In the genomic region with DNA sequence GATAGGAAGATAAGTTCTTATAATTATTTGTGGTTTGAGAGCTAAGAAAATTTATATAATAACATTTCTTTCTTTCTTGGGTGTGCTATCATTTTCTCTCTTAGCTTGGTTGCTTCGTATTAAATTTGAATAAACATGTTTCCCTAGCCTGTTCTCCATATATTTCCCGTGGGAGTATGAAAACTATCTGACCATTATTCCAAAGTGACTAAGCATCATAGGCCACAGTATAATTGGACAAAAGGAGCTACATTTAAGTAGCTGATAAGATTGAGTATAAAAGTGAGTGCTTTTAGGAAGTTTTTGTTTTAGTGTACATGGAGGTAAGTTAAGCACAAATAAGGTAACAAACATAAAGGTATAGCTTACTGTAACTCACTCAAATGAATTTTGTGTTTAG, we compare ENCODE assay signal across 23 cellular contexts.
"Had no signal": no experiment of that assay in that cellular context is flagged by ENCODE, and none has a peak within 500 bp of the region (broad histone marks: within the 10 kb centered on the region; RNA-seq: fewer than 3 reads in every experiment).

No MANE protein-coding gene starts in this region.

- H3K4me1 Mint-ChIP-seq: endodermal cell; immature natural killer cell; memory B cell; mesothelial cell of epicardium; stimulated activated effector memory CD8-positive, alpha-beta T cell treated with anti-CD3 and anti-CD28 coated beads, Interleukin-12 subunit alpha, Interleukin-12 subunit beta, amount 100 ng/mL, for 72 hours had no signal

- H3K27ac Mint-ChIP-seq: endodermal cell; immature natural killer cell; memory B cell; mesothelial cell of epicardium; natural killer cell treated with Interleukin-12 subunit alpha and Interleukin-12 subunit beta and Interleukin-15 and Interleukin-18, amount 100 ng/mL, for 72 hours; neural progenitor cell; progenitor cell of endocrine pancreas; stimulated activated effector memory CD8-positive, alpha-beta T cell treated with anti-CD3 and anti-CD28 coated beads, Interleukin-12 subunit alpha, Interleukin-12 subunit beta, amount 100 ng/mL, for 72 hours; type B pancreatic cell had no signal

- H2AFZ ChIP-seq: neural progenitor cell had no signal

- H3K9me3 ChIP-seq: left lung, lower lobe of right lung, pancreas, suprapubic skin, thyroid gland had no signal

- H3K4me3 Mint-ChIP-seq: endodermal cell; immature natural killer cell; memory B cell; mesothelial cell of epicardium; natural killer cell treated with Interleukin-12 subunit alpha and Interleukin-12 subunit beta and Interleukin-15 and Interleukin-18, amount 100 ng/mL, for 72 hours; neural progenitor cell; stimulated activated effector memory CD8-positive, alpha-beta T cell treated with anti-CD3 and anti-CD28 coated beads, Interleukin-12 subunit alpha, Interleukin-12 subunit beta, amount 100 ng/mL, for 72 hours; type B pancreatic cell had no signal

- H3K36me3 Mint-ChIP-seq: immature natural killer cell; memory B cell; natural killer cell treated with Interleukin-12 subunit alpha and Interleukin-12 subunit beta and Interleukin-15 and Interleukin-18, amount 100 ng/mL, for 72 hours; neural progenitor cell; stimulated activated effector memory CD8-positive, alpha-beta T cell treated with anti-CD3 and anti-CD28 coated beads, Interleukin-12 subunit alpha, Interleukin-12 subunit beta, amount 100 ng/mL, for 72 hours; type B pancreatic cell had no signal

- DNase-seq: effector CD4-positive, alpha-beta T cell; endodermal cell; erythroblast; foreskin keratinocyte; immature natural killer cell; left lung; lower lobe of right lung; nucleus accumbens; pancreas; right cardiac atrium; stimulated activated CD4-positive, alpha-beta T cell treated with anti-CD3 and anti-CD28 coated beads, Interleukin-4, amount 100 ng/mL, for 1 hour; stimulated activated CD8-positive, alpha-beta memory T cell treated with anti-CD3 and anti-CD28 coated beads, Interleukin-4, amount 100 ng/mL, for 48 hours; stimulated activated naive CD8-positive, alpha-beta T cell treated with anti-CD3 and anti-CD28 coated beads, Interleukin-15, Interleukin-2, amounts not matched to agents 100 U/mL and 50 U/mL, for 24 hours; thyroid gland had no signal

- H3K27ac ChIP-seq: coronary artery, foreskin keratinocyte, left lung, lower lobe of right lung, neural progenitor cell, pancreas, suprapubic skin, thyroid gland had no signal

- H3K9me3 Mint-ChIP-seq: endodermal cell; natural killer cell treated with Interleukin-12 subunit alpha and Interleukin-12 subunit beta and Interleukin-15 and Interleukin-18, amount 100 ng/mL, for 72 hours; neural progenitor cell; stimulated activated effector memory CD8-positive, alpha-beta T cell treated with anti-CD3 and anti-CD28 coated beads, Interleukin-12 subunit alpha, Interleukin-12 subunit beta, amount 100 ng/mL, for 72 hours had no signal

- H3K36me3 ChIP-seq: lower lobe of right lung, neural progenitor cell, pancreas, thyroid gland had no signal

- H3K27me3 ChIP-seq: foreskin keratinocyte, neural progenitor cell, pancreas, suprapubic skin, thyroid gland had no signal

- H3K4me3 ChIP-seq: coronary artery, left lung, lower lobe of right lung, neural progenitor cell, pancreas, suprapubic skin, thyroid gland had no signal

- H3K4me2 ChIP-seq: neural progenitor cell had no signal

- H3K4me1 ChIP-seq: pancreas had no signal

- H3K9ac ChIP-seq: neural progenitor cell had no signal

- ATAC-seq: foreskin keratinocyte; left lung; lower lobe of right lung; natural killer cell treated with Interleukin-12 subunit alpha and Interleukin-12 subunit beta and Interleukin-15 and Interleukin-18, amount 100 ng/mL, for 72 hours; pancreas; stimulated activated effector memory CD8-positive, alpha-beta T cell treated with anti-CD3 and anti-CD28 coated beads, Interleukin-12 subunit alpha, Interleukin-12 subunit beta, amount 100 ng/mL, for 72 hours; stimulated activated naive CD8-positive, alpha-beta T cell treated with anti-CD3 and anti-CD28 coated beads, Interleukin-15, Interleukin-2, amounts not matched to agents 100 U/mL and 50 U/mL, for 24 hours had no signal
